Comparison of ENCODE assay signal across 24 cellular contexts in genomic region chr7:103071000-103071399, GRCh38.
"Had no signal": no experiment of that assay in that cellular context is flagged by ENCODE, and none has a peak within 500 bp of the region (broad histone marks: within the 10 kb centered on the region; RNA-seq: fewer than 3 reads in every experiment).

No MANE protein-coding gene starts in this region.

- H3K27me3 Mint-ChIP-seq: dendritic cell treated with granulocyte-macrophage colony-stimulating factor and Interleukin-4, amounts not matched to agents 40 ng/mL and 50 ng/mL, for 4 days had no signal

- H3K27ac ChIP-seq: colonic mucosa, coronary artery, dorsolateral prefrontal cortex, epithelial cell of prostate, esophagus muscularis mucosa, esophagus squamous epithelium, foreskin keratinocyte, gastrocnemius medialis, gastroesophageal sphincter, heart left ventricle, heart right ventricle had no signal

- H3K4me3 Mint-ChIP-seq: dendritic cell treated with granulocyte-macrophage colony-stimulating factor and Interleukin-4, amounts not matched to agents 40 ng/mL and 50 ng/mL, for 4 days; effector memory CD8-positive, alpha-beta T cell; endodermal cell had no signal

- H3K4me3 ChIP-seq: colonic mucosa, coronary artery, dorsolateral prefrontal cortex, esophagus muscularis mucosa, esophagus squamous epithelium, gastrocnemius medialis, gastroesophageal sphincter, heart left ventricle, heart right ventricle had no signal

- H3K9me3 Mint-ChIP-seq: dendritic cell treated with granulocyte-macrophage colony-stimulating factor and Interleukin-4, amounts not matched to agents 40 ng/mL and 50 ng/mL, for 4 days; effector memory CD8-positive, alpha-beta T cell had no signal

- H3K36me3 ChIP-seq: colonic mucosa, esophagus muscularis mucosa, esophagus squamous epithelium, gastrocnemius medialis, gastroesophageal sphincter, heart left ventricle, heart right ventricle had no signal

- DNase-seq: colonic mucosa; cortex of kidney; dermis blood vessel endothelial cell; dorsolateral prefrontal cortex; effector CD4-positive, alpha-beta T cell; effector CD8-positive, alpha-beta T cell; effector memory CD4-positive, alpha-beta T cell; effector memory CD8-positive, alpha-beta T cell; endodermal cell; erythroblast; esophagus squamous epithelium; foreskin fibroblast; foreskin keratinocyte; foreskin melanocyte; gastrocnemius medialis; glutamatergic neuron; head of caudate nucleus; heart left ventricle; heart right ventricle had no signal

- H3K9me3 ChIP-seq: colonic mucosa, esophagus muscularis mucosa, esophagus squamous epithelium, gastrocnemius medialis, gastroesophageal sphincter, heart left ventricle, heart right ventricle had no signal

- H3K27ac Mint-ChIP-seq: dendritic cell treated with granulocyte-macrophage colony-stimulating factor and Interleukin-4, amounts not matched to agents 40 ng/mL and 50 ng/mL, for 4 days; effector memory CD8-positive, alpha-beta T cell; endodermal cell had no signal
